ENCODE assay signal across 8 cellular contexts in genomic region chr22:19766506-19767426, GRCh38. TPM values are rescaled to one million over a fixed set of nuclear protein-coding genes. Genes with fewer than 3 reads are reported as not detected.
DNase-seq lines count a peak whose midpoint lies in the region; ATAC-seq and TF ChIP-seq lines count a peak whose summit lies in the region.

No MANE protein-coding gene starts in this region.

- H2BK12ac ChIP-seq in H9 (ENCODE audit: insufficient read length, low read depth, low read length): no peak overlapping the region

- H2BK15ac ChIP-seq in H9 (ENCODE audit: low read depth, low read length): no peak overlapping the region

- H3K14ac ChIP-seq in H9 (ENCODE audit: insufficient read depth, low read length): no peak overlapping the region

- no peaks in the 10 kb centered on the region for H3K79me2 ChIP-seq in H9 (ENCODE audit: insufficient read depth, low read length)

- H3K27me3 ChIP-seq in H9 (ENCODE audit: insufficient read depth, low read length) (peaks cover 66% of the 10 kb centered on the region), MG63 (no peaks in the 10 kb centered on the region)

- no peak overlapping the region for H2AK5ac ChIP-seq in H9 (ENCODE audit: insufficient read length, low read length)

- H3K4ac ChIP-seq in H9 (ENCODE audit: low read depth, low read length): no peak overlapping the region

- H3K23ac ChIP-seq in H9 (ENCODE audit: insufficient read length, low read depth, low read length): no peak overlapping the region

- peaks cover 3% of the 10 kb centered on the region for H4K20me1 ChIP-seq in H9 (ENCODE audit: control insufficient read depth, insufficient read depth, insufficient read length)

- H3K4me3 Mint-ChIP-seq in H9 (peak overlapping the region in 1 of 2 experiments; percentile 65; a peak in 3 of 5 replicates), WTC11 (peak overlapping the region; percentile 44)
- H3K4me3 Mint-ChIP-seq in effector memory CD8-positive, alpha-beta T cell: peak overlapping the region; percentile 70 to 71

- WGBS in H9 (ENCODE audit: extremely low coverage, insufficient read length, low lambda C conversion rate): no CpG with 5 or more reads among the region's 105 CpGs

- no peak overlapping the region for H2AFZ ChIP-seq in H9 (ENCODE audit: low read length)

- CTCF ChIA-PET in WTC11 (lab: Charles Lee): interaction anchor here (0.6 to 5.4 kb wide), 5 partner anchors 12 to 231 kb away, joined by 3 to 44 read pairs (median 4); partner anchors contain the start of gene GP1BB

- H3K36me3 Mint-ChIP-seq in H9 (ENCODE audit: insufficient read depth in 1 of 3, low read depth in 3 of 3) (peaks cover 0 to under 1% (median 0%) of the 10 kb centered on the region in 3 experiments; a peak in 1 of 7 replicates), WTC11 (no peaks in the 10 kb centered on the region)
- peaks cover 3% of the 10 kb centered on the region for H3K36me3 Mint-ChIP-seq in effector memory CD8-positive, alpha-beta T cell (ENCODE audit: insufficient read depth)

- H3K9me3 Mint-ChIP-seq in H9: peaks cover 0 to 3% of the 10 kb centered on the region in 2 experiments; a peak in 1 of 5 replicates
- no peaks in the 10 kb centered on the region for H3K9me3 Mint-ChIP-seq in WTC11
- no peaks in the 10 kb centered on the region for H3K9me3 Mint-ChIP-seq in effector memory CD8-positive, alpha-beta T cell

- H3K27me3 Mint-ChIP-seq in H9 (ENCODE audit: low read depth) (peaks cover 94% of the 10 kb centered on the region), WTC11 (ENCODE audit: low read depth) (peaks cover 90% of the 10 kb centered on the region)
- H3K27me3 Mint-ChIP-seq in effector memory CD8-positive, alpha-beta T cell: peaks cover 65 to 85% of the 10 kb centered on the region in 2 donors

- no peak overlapping the region for H4K91ac ChIP-seq in H9 (ENCODE audit: insufficient read length, low read depth, low read length)

- H3K79me1 ChIP-seq in H9 (ENCODE audit: insufficient read depth, low read depth, low read length, poor library complexity, severe bottlenecking): no peaks in the 10 kb centered on the region

- no peak overlapping the region for H3K18ac ChIP-seq in H9 (ENCODE audit: insufficient read length, low read depth, low read length)

- no peak overlapping the region for H3K27ac ChIP-seq in H9 (ENCODE audit: insufficient read length, low read depth, low read length)

- H3K4me2 ChIP-seq in H9 (ENCODE audit: insufficient read depth, insufficient read length, low read length): peak overlapping the region; percentile 55

- POLR2A ChIA-PET in WTC11 (lab: Charles Lee): no interaction called here

- H3K9ac ChIP-seq in H9 (ENCODE audit: extremely low read depth, insufficient read length, low read length): no peak overlapping the region

- peaks cover 4% of the 10 kb centered on the region for H3K23me2 ChIP-seq in H9 (ENCODE audit: insufficient read length, low read depth, low read length, poor library complexity, severe bottlenecking)

- H3K9me3 ChIP-seq in H9 (ENCODE audit: control insufficient read depth, low read depth, low read length) (no peaks in the 10 kb centered on the region), MG63 (no peaks in the 10 kb centered on the region)

- H2BK20ac ChIP-seq in H9 (ENCODE audit: low read depth, low read length, poor library complexity, severe bottlenecking): no peak overlapping the region

- peaks cover 49% of the 10 kb centered on the region for H3K36me3 ChIP-seq in MG63

- no peak overlapping the region for H2BK120ac ChIP-seq in H9 (ENCODE audit: low read depth, low read length, poor library complexity, severe bottlenecking)

- no peak overlapping the region for H3K56ac ChIP-seq in H9 (ENCODE audit: insufficient read length, low read depth, low read length)

- no peak overlapping the region for H3K4me3 ChIP-seq in MG63

- no peak overlapping the region for H2BK5ac ChIP-seq in H9 (ENCODE audit: insufficient read length, low read length)

- H3T11ph ChIP-seq in H9 (ENCODE audit: low read length): no peak overlapping the region

- intact Hi-C loops in posterior vena cava (cut with DNase I): no loop called here

- H4K5ac ChIP-seq in H9 (ENCODE audit: insufficient read length, low read depth, low read length): no peak overlapping the region

- H3K4me1 Mint-ChIP-seq in H9 (peaks cover 3 to 37% of the 10 kb centered on the region in 2 experiments), WTC11 (peaks cover 27% of the 10 kb centered on the region)
- H3K4me1 Mint-ChIP-seq in effector memory CD8-positive, alpha-beta T cell (ENCODE audit: low read depth in 2 of 2): peaks cover 3 to 5% of the 10 kb centered on the region in 2 donors

- no peak overlapping the region for H4K8ac ChIP-seq in H9 (replicated peaks; ENCODE audit: insufficient read length, low read depth, low read length)

- ATAC-seq in WTC11 (peak; percentile 21), GM19395 (IDR thresholded peaks at IDR 0.05; ENCODE audit: unreplicated experiment) (no peak), HG03432 (IDR thresholded peaks at IDR 0.05; ENCODE audit: unreplicated experiment) (no peak), GM21723 (IDR thresholded peaks at IDR 0.05; ENCODE audit: unreplicated experiment) (no peak)
- ATAC-seq in effector memory CD8-positive, alpha-beta T cell (replicated peaks): peak; percentile 74

- H3K4me1 ChIP-seq in H9 (ENCODE audit: insufficient read depth, low read length): peaks cover 4% of the 10 kb centered on the region; the same call in 1 of the 2 replicates

- no peak overlapping the region for H3K27ac Mint-ChIP-seq in H9
- no peak overlapping the region for H3K27ac Mint-ChIP-seq in WTC11
- no peak overlapping the region for H3K27ac Mint-ChIP-seq in effector memory CD8-positive, alpha-beta T cell

- TF ChIP-seq CTCF in H9 (conservative IDR thresholded peaks at IDR 0.05): peak; percentile 73
- peak; percentile 30 for TF ChIP-seq CTCF in WTC11 (IDR thresholded peaks at IDR 0.05)

- peak; percentile 68 for DNase-seq in H9
- DNase-seq in WTC11 (ENCODE audit: low spot score): peak; percentile 73
- peak; percentile 16 to 38 (median 28) for DNase-seq in effector memory CD8-positive, alpha-beta T cell
- DNase-seq in posterior vena cava (ENCODE audit: low spot score): peak; percentile 92
- DNase-seq in MG63: no peak

TF ChIP-seq in WTC11, 78 proteins besides CTCF, POLR2A, EP300 and RAD21:
- no peak for TF ChIP-seq ZNF423 (CRISPR knock-in tag; IDR thresholded peaks at IDR 0.05)
- no peak for TF ChIP-seq ZNF263 (CRISPR knock-in tag; IDR thresholded peaks at IDR 0.05; ENCODE audit: low read depth)
- TF ChIP-seq GRHL2 (CRISPR knock-in tag; IDR thresholded peaks at IDR 0.05; ENCODE audit: insufficient replicate concordance, severe bottlenecking): no peak
- no peak for TF ChIP-seq HMGXB4 (CRISPR knock-in tag; IDR thresholded peaks at IDR 0.05)
- TF ChIP-seq ZNF219 (CRISPR knock-in tag; IDR thresholded peaks at IDR 0.05; ENCODE audit: borderline replicate concordance): no peak
- no peak for TF ChIP-seq ZNF121 (CRISPR knock-in tag; IDR thresholded peaks at IDR 0.05)
- TF ChIP-seq ETV6 (CRISPR knock-in tag; IDR thresholded peaks at IDR 0.05): 0 out of 2 replicates have a peak, but pooled peaks have one; percentile 27

RNA-seq across cellular contexts. Expression of gene TBX1, which starts 6.2 kb away (rescaled TPM):
- total RNA-seq in H9 (2021) (2.2 and 2.5 TPM in 2 replicates), WTC11 (2021) (7.9 to 12.8 TPM (median 9.3 TPM) in 3 replicates), posterior vena cava (1 to 10 TPM; 7.5 to 8.1 TPM)
- 16.3 and 16.5 TPM in 2 replicates for total RNA-seq in MG63 (2014; rRNA removed; shearing (Covaris generic); ENCODE audit: low replicate concordance)

RNA-seq across cellular contexts. Expression of gene GP1BB, which starts 43.4 kb away (rescaled TPM):
- total RNA-seq in H9 (2021): 2.4 and 3.4 TPM in 2 replicates
- total RNA-seq in WTC11 (2021): 1.4 to 4.3 TPM (median 3.3 TPM) in 3 replicates
- total RNA-seq in posterior vena cava: under 1 TPM in 1 of 2 donors, not detected in 1; 0.83 TPM
- total RNA-seq in MG63 (2014; rRNA removed; shearing (Covaris generic); ENCODE audit: low replicate concordance): 3.5 and 15.9 TPM in 2 replicates

RNA-seq across cellular contexts. Expression of gene SEPTIN5, which starts 52.5 kb away (rescaled TPM):
- total RNA-seq in H9 (2021) (17.7 and 17.8 TPM in 2 replicates), WTC11 (2021) (12.6 to 22.4 TPM (median 15.2 TPM) in 3 replicates), posterior vena cava (10 to 100 TPM; 22.9 to 29.8 TPM)
- total RNA-seq in MG63 (2014; rRNA removed; shearing (Covaris generic); ENCODE audit: low replicate concordance): 18.9 and 30.7 TPM in 2 replicates

Comparison
In these comparisons a context has a peak if more than half of its experiments do, and no peak if none do; other contexts are left out.
1. ATAC-seq: peak in WTC11 (single experiment) and effector memory CD8-positive, alpha-beta T cell (single experiment); none in GM19395 (single experiment), HG03432 (single experiment) and GM21723 (single experiment).